ENCODE assay signal across 27 cellular contexts in the genomic region with DNA sequence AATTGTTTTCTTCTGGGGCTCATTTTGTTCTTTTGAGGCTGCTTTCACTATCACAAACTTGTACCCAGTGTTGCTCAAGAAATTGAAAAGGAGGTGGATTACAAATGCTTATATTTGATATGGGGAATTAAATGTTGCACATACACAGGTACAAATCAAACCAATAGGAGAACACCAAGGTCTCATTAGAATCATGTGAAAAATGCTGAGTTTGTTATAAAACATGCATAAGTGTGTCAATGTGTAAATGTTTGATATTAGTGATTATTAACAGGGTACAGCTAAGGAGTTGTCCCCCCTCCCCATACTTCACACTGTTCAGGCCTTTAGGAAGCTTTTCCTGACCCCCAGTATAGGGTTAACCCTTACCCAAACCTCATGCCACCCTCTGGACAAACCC.
"Had no signal": no experiment of that assay in that cellular context is flagged by ENCODE, and none has a peak within 500 bp of the region (broad histone marks: within the 10 kb centered on the region; RNA-seq: fewer than 3 reads in every experiment).

No MANE protein-coding gene starts in this region.

- DNase-seq: stimulated activated CD4-positive, alpha-beta T cell treated with anti-CD3 and anti-CD28 coated beads, Interleukin-2, amount 100 ng/mL, for 48 hours; stimulated activated CD4-positive, alpha-beta T cell treated with anti-CD3 and anti-CD28 coated beads, Interleukin-4, amount 100 ng/mL, for 1 hour; stimulated activated CD4-positive, alpha-beta T cell treated with anti-CD3 and anti-CD28 coated beads, Interleukin-4, amount 100 ng/mL, for 24 hours; stimulated activated CD4-positive, alpha-beta T cell treated with anti-CD3 and anti-CD28 coated beads, Interleukin-4, amount 100 ng/mL, for 4 hours; stimulated activated CD8-positive, alpha-beta memory T cell treated with anti-CD3 and anti-CD28 coated beads, Interleukin-4, amount 100 ng/mL, for 48 hours; stimulated activated naive B cell treated with anti-CD40 and anti-IgM and Interleukin-4, amounts not matched to agents 10 μg/mL and 1 μg/mL and 100 μg/mL, for 72 hours; stimulated activated naive CD4-positive, alpha-beta T cell; stimulated activated naive CD4-positive, alpha-beta T cell treated with Interleukin-2 at 50 U/mL for 16 hours; stimulated activated naive CD8-positive, alpha-beta T cell treated with anti-CD3 and anti-CD28 coated beads, Interleukin-15, amount 100 ng/mL, for 72 hours; stimulated activated naive CD8-positive, alpha-beta T cell treated with anti-CD3 and anti-CD28 coated beads, Interleukin-15, Interleukin-2, amounts not matched to agents 100 U/mL and 50 U/mL, for 24 hours; stomach; substantia nigra; testis; thyroid gland; tibial artery; transverse colon; trophoblast cell; upper lobe of left lung; upper lobe of right lung; uterus had no signal

- H3K9me3 ChIP-seq: stomach, suprapubic skin, testis, thoracic aorta, thyroid gland, tibial artery, tibial nerve, transverse colon, upper lobe of left lung, upper lobe of right lung, uterus, vagina had no signal

- H3K27me3 ChIP-seq: stomach, suprapubic skin, testis, thyroid gland, tibial artery, tibial nerve, transverse colon, upper lobe of left lung, upper lobe of right lung, uterus, vagina had no signal

- ATAC-seq: stimulated activated effector memory CD8-positive, alpha-beta T cell treated with anti-CD3 and anti-CD28 coated beads, Interleukin-12 subunit alpha, Interleukin-12 subunit beta, amount 100 ng/mL, for 72 hours; stimulated activated memory B cell treated with anti-CD40 and anti-IgM and Interleukin-4, amounts not matched to agents 10 μg/mL and 1 μg/mL and 100 μg/mL, for 72 hours; stimulated activated naive B cell treated with anti-CD40 and anti-IgM and Interleukin-4, amounts not matched to agents 10 μg/mL and 1 μg/mL and 100 μg/mL, for 72 hours; stimulated activated naive CD8-positive, alpha-beta T cell treated with anti-CD3 and anti-CD28 coated beads, Interleukin-15, amount 100 ng/mL, for 72 hours; stimulated activated naive CD8-positive, alpha-beta T cell treated with anti-CD3 and anti-CD28 coated beads, Interleukin-15, Interleukin-2, amounts not matched to agents 100 U/mL and 50 U/mL, for 24 hours; upper lobe of right lung had no signal

- FAIRE-seq: urothelium cell line had no signal

- H3K27ac ChIP-seq: stomach, suprapubic skin, testis, thoracic aorta, thyroid gland, tibial artery, tibial nerve, transverse colon, upper lobe of left lung, upper lobe of right lung, uterus, vagina had no signal

- H3K4me3 ChIP-seq: stomach, suprapubic skin, testis, thoracic aorta, thyroid gland, tibial artery, tibial nerve, transverse colon, upper lobe of left lung, upper lobe of right lung, uterus, vagina had no signal

- H3K4me1 ChIP-seq: suprapubic skin, testis, transverse colon, upper lobe of left lung, upper lobe of right lung, uterus, vagina had no signal

- H3K36me3 ChIP-seq: stomach, suprapubic skin, thoracic aorta, thyroid gland, tibial artery, tibial nerve, transverse colon, upper lobe of left lung, upper lobe of right lung, uterus, vagina had no signal
